10 cellular contexts compared by ENCODE assay signal in genomic region chr6:11080296-11080695, GRCh38. TPM values are rescaled to one million over a fixed set of nuclear protein-coding genes. Genes with fewer than 3 reads are reported as not detected.
"Had no signal": no experiment of that assay in that cellular context is flagged by ENCODE, and none has a peak within 500 bp of the region (broad histone marks: within the 10 kb centered on the region; RNA-seq: fewer than 3 reads in every experiment).

No MANE protein-coding gene starts in this region.

- H2AFZ ChIP-seq: GM23338 had no signal

- H3K4me3 Mint-ChIP-seq: GM23338, H9 had no signal

- DNase-seq: H9, HCEC 1CT, IMR-90, KG1 had no signal

- H3K9me3 Mint-ChIP-seq: GM23338, H9 had no signal

- H3K4me3 ChIP-seq: GM23338, K562 had no signal

- H3K27ac ChIP-seq: HL-60 had no signal

- H3K27ac Mint-ChIP-seq: GM23338, H9 had no signal

- FAIRE-seq: H1, H54, K562 had no signal

- H3K4me2 ChIP-seq: GM23338 had no signal

- ATAC-seq: GM23338, K562 had no signal

RNA-seq across cellular contexts. Expression of gene ERVFRD-1, which starts 31.2 kb away (rescaled TPM):
- total RNA-seq: GM23338, H1, H9, HT1080, IMR-90 had no signal
- polyA plus RNA-seq: H1, IMR-90 had no signal
